9 cellular contexts compared by ENCODE assay signal in genomic region chr2:177171418-177171865, GRCh38. TPM values are rescaled to one million over a fixed set of nuclear protein-coding genes. Genes with fewer than 3 reads are reported as not detected.
A peak's percentile ranks its signal among the peaks of the same experiment; 100 is the strongest.
DNase-seq lines count a peak whose midpoint lies in the region; ATAC-seq and TF ChIP-seq lines count a peak whose summit lies in the region.
"Had no signal": no experiment of that assay in that cellular context is flagged by ENCODE, and none has a peak within 500 bp of the region (broad histone marks: within the 10 kb centered on the region; RNA-seq: fewer than 3 reads in every experiment).

No MANE protein-coding gene starts in this region.

- TF ChIP-seq EP300 in esophagus muscularis mucosa (IDR thresholded peaks at IDR 0.05) = no peak

- intact Hi-C loops in OCI-LY7 (cut with micrococcal nuclease; ENCODE audit: unreplicated experiment) = no loop called here
- intact Hi-C loops in dendritic cell treated with granulocyte-macrophage colony-stimulating factor and Interleukin-4, amounts not matched to agents 40 ng/mL and 50 ng/mL, for 4 days (cut with micrococcal nuclease) = no loop called here
- intact Hi-C loops in naive thymus-derived CD4-positive, alpha-beta T cell (cut with micrococcal nuclease) = no loop called here
- intact Hi-C loops in esophagus muscularis mucosa (cut with DNase I) = loop anchor here (10.0 kb wide), 1 partner anchor 433 kb away; no protein-coding TSS in a partner anchor

- H3K27ac Mint-ChIP-seq in dendritic cell treated with granulocyte-macrophage colony-stimulating factor and Interleukin-4, amounts not matched to agents 40 ng/mL and 50 ng/mL, for 4 days = peak overlapping the region; percentile 52
- H3K27ac Mint-ChIP-seq in naive thymus-derived CD4-positive, alpha-beta T cell = no peak overlapping the region
- H3K27ac Mint-ChIP-seq in activated CD4-positive, alpha-beta memory T cell treated with anti-CD3 and anti-CD28 coated beads, Interleukin-2, amount 10 ng/mL, durations not matched to agents 7 days and 5 days = no peak overlapping the region
- H3K27ac Mint-ChIP-seq: CD4-positive, alpha-beta T cell had no signal

- H3K27ac ChIP-seq in OCI-LY7 (ENCODE audit: low read depth, low read length, poor library complexity, severe bottlenecking) = no peak overlapping the region
- H3K27ac ChIP-seq in naive thymus-derived CD4-positive, alpha-beta T cell (ENCODE audit: low read depth, low read length) = no peak overlapping the region
- no peak overlapping the region for H3K27ac ChIP-seq in esophagus muscularis mucosa (replicated peaks in 1 of 4)

- no peaks in the 10 kb centered on the region for H3K9me2 ChIP-seq in OCI-LY7 (ENCODE audit: insufficient read depth, low read length)

- H3K9me3 ChIP-seq in OCI-LY7 (ENCODE audit: low read length) (no peaks in the 10 kb centered on the region), esophagus muscularis mucosa (no peaks in the 10 kb centered on the region)
- no peaks in the 10 kb centered on the region for H3K9me3 ChIP-seq in naive thymus-derived CD4-positive, alpha-beta T cell (ENCODE audit: control insufficient read depth in 2 of 3, low read length in 3 of 3)

- WGBS in esophagus muscularis mucosa = 78% methylated on average over 4 of the region's 4 CpGs

- no peak overlapping the region for H3K4me2 ChIP-seq in OCI-LY7 (ENCODE audit: low read length)

- no peaks in the 10 kb centered on the region for H3K27me3 ChIP-seq in naive thymus-derived CD4-positive, alpha-beta T cell (ENCODE audit: control insufficient read depth in 2 of 2, insufficient read depth in 2 of 2, low read length in 2 of 2)
- H3K27me3 ChIP-seq in esophagus muscularis mucosa = no peaks in the 10 kb centered on the region

- DNase-seq in GDM1 (lab: John Stamatoyannopoulos, UW) (peak; percentile 37), OCI-LY7 (ENCODE audit: low spot score) (no peak), NCI-H2081 treated with DMSO at 0.1 percent for 48 hours (lab: John Stamatoyannopoulos, UW) (no peak), iPS-NIHi7 (ENCODE audit: extremely low spot score) (no peak), esophagus muscularis mucosa (ENCODE audit: extremely low spot score) (no peak)
- DNase-seq in naive thymus-derived CD4-positive, alpha-beta T cell = no peak
- DNase-seq in activated CD4-positive, alpha-beta memory T cell treated with anti-CD3 and anti-CD28 coated beads, Interleukin-2, amount 10 ng/mL, durations not matched to agents 7 days and 5 days = no peak
- DNase-seq: CD4-positive, alpha-beta T cell had no signal

- TF ChIP-seq CTCF in OCI-LY7 (conservative IDR thresholded peaks at IDR 0.05; ENCODE audit: low read length) (no peak), esophagus muscularis mucosa (IDR thresholded peaks at IDR 0.05) (no peak)

- H3K27me3 Mint-ChIP-seq in dendritic cell treated with granulocyte-macrophage colony-stimulating factor and Interleukin-4, amounts not matched to agents 40 ng/mL and 50 ng/mL, for 4 days = peaks cover 2% of the 10 kb centered on the region
- peaks cover 0 to 19% (median 0%) of the 10 kb centered on the region in 5 donors for H3K27me3 Mint-ChIP-seq in naive thymus-derived CD4-positive, alpha-beta T cell
- H3K27me3 Mint-ChIP-seq in activated CD4-positive, alpha-beta memory T cell treated with anti-CD3 and anti-CD28 coated beads, Interleukin-2, amount 10 ng/mL, durations not matched to agents 7 days and 5 days = peaks cover 5% of the 10 kb centered on the region
- H3K27me3 Mint-ChIP-seq: CD4-positive, alpha-beta T cell had no signal

- CTCF ChIA-PET in OCI-LY7 (lab: Charles Lee; ENCODE audit: unreplicated experiment) = no interaction called here
- CTCF ChIA-PET in naive thymus-derived CD4-positive, alpha-beta T cell (lab: Charles Lee) = interaction anchor here (0.8 kb wide), 1 partner anchor 23 kb away, joined by 3 read pairs; no protein-coding TSS in a partner anchor
- CTCF ChIA-PET in activated CD4-positive, alpha-beta memory T cell treated with anti-CD3 and anti-CD28 coated beads, Interleukin-2, amount 10 ng/mL, durations not matched to agents 7 days and 5 days (lab: Charles Lee) = no interaction called here

- peak overlapping the region; percentile 12; the same call in 1 of the 2 replicates for H2AFZ ChIP-seq in OCI-LY7 (ENCODE audit: low read length)

- peak; percentile 31 for ATAC-seq in naive thymus-derived CD4-positive, alpha-beta T cell

- H3K4me3 ChIP-seq in OCI-LY7 (ENCODE audit: low read depth, low read length, poor library complexity, severe bottlenecking) (no peak overlapping the region), esophagus muscularis mucosa (no peak overlapping the region)
- no peak overlapping the region for H3K4me3 ChIP-seq in naive thymus-derived CD4-positive, alpha-beta T cell (ENCODE audit: low read length)

- no peak for TF ChIP-seq POLR2A in esophagus muscularis mucosa (IDR thresholded peaks at IDR 0.05; ENCODE audit: low read depth)

- H3K36me3 ChIP-seq in OCI-LY7 (ENCODE audit: insufficient read depth, low read length) (no peaks in the 10 kb centered on the region), esophagus muscularis mucosa (no peaks in the 10 kb centered on the region)
- H3K36me3 ChIP-seq in naive thymus-derived CD4-positive, alpha-beta T cell (ENCODE audit: control insufficient read depth in 2 of 3, insufficient read depth in 3 of 3, low read length in 3 of 3) = no peaks in the 10 kb centered on the region

- no TSS peak for BruUV-seq in OCI-LY7 (replicated peaks; lab: Mats Ljungman, UMichigan)

- H3K4me1 ChIP-seq in OCI-LY7 (ENCODE audit: insufficient read depth, low read length, poor library complexity, severe bottlenecking) (peaks cover 10% of the 10 kb centered on the region), esophagus muscularis mucosa (peaks cover 0 to 7% (median 4%) of the 10 kb centered on the region in 4 donors)
- H3K4me1 ChIP-seq in naive thymus-derived CD4-positive, alpha-beta T cell (ENCODE audit: control insufficient read depth in 2 of 2, insufficient read depth in 2 of 2, low read length in 2 of 2) = peaks cover 3% of the 10 kb centered on the region in 2 donors

- peaks cover 30% of the 10 kb centered on the region for H3K4me1 Mint-ChIP-seq in dendritic cell treated with granulocyte-macrophage colony-stimulating factor and Interleukin-4, amounts not matched to agents 40 ng/mL and 50 ng/mL, for 4 days (ENCODE audit: low read depth)
- peaks cover 0 to 34% (median 4%) of the 10 kb centered on the region in 7 donors for H3K4me1 Mint-ChIP-seq in naive thymus-derived CD4-positive, alpha-beta T cell
- H3K4me1 Mint-ChIP-seq in activated CD4-positive, alpha-beta memory T cell treated with anti-CD3 and anti-CD28 coated beads, Interleukin-2, amount 10 ng/mL, durations not matched to agents 7 days and 5 days = peaks cover 27% of the 10 kb centered on the region

- no peaks in the 10 kb centered on the region for H3K36me3 Mint-ChIP-seq in dendritic cell treated with granulocyte-macrophage colony-stimulating factor and Interleukin-4, amounts not matched to agents 40 ng/mL and 50 ng/mL, for 4 days (ENCODE audit: low read depth)
- no peaks in the 10 kb centered on the region for H3K36me3 Mint-ChIP-seq in naive thymus-derived CD4-positive, alpha-beta T cell
- no peaks in the 10 kb centered on the region for H3K36me3 Mint-ChIP-seq in activated CD4-positive, alpha-beta memory T cell treated with anti-CD3 and anti-CD28 coated beads, Interleukin-2, amount 10 ng/mL, durations not matched to agents 7 days and 5 days (ENCODE audit: low read depth)

- no peaks in the 10 kb centered on the region for H4K20me1 ChIP-seq in OCI-LY7 (ENCODE audit: insufficient read depth, low read length)

- H3K4me3 Mint-ChIP-seq in dendritic cell treated with granulocyte-macrophage colony-stimulating factor and Interleukin-4, amounts not matched to agents 40 ng/mL and 50 ng/mL, for 4 days = no peak overlapping the region
- H3K4me3 Mint-ChIP-seq in naive thymus-derived CD4-positive, alpha-beta T cell = no peak overlapping the region
- no peak overlapping the region for H3K4me3 Mint-ChIP-seq in activated CD4-positive, alpha-beta memory T cell treated with anti-CD3 and anti-CD28 coated beads, Interleukin-2, amount 10 ng/mL, durations not matched to agents 7 days and 5 days
- H3K4me3 Mint-ChIP-seq: CD4-positive, alpha-beta T cell had no signal

- POLR2A ChIA-PET in OCI-LY7 (lab: Charles Lee) = interaction anchor here (0.9 kb wide), 1 partner anchor 23 kb away, joined by 3 read pairs; no protein-coding TSS in a partner anchor
- POLR2A ChIA-PET in naive thymus-derived CD4-positive, alpha-beta T cell (lab: Charles Lee) = interaction anchor here (1.0 kb wide), 1 partner anchor 94 kb away, joined by 3 read pairs; no protein-coding TSS in a partner anchor
- POLR2A ChIA-PET in activated CD4-positive, alpha-beta memory T cell treated with anti-CD3 and anti-CD28 coated beads, Interleukin-2, amount 10 ng/mL, durations not matched to agents 7 days and 5 days (lab: Charles Lee) = interaction anchor here (1.7 kb wide), 1 partner anchor 41 kb away, joined by 6 read pairs; the partner anchor contains the start of gene HNRNPA3

- H3K79me2 ChIP-seq in OCI-LY7 (ENCODE audit: insufficient read depth, low read depth, low read length) = no peaks in the 10 kb centered on the region

- H3K9me3 Mint-ChIP-seq in dendritic cell treated with granulocyte-macrophage colony-stimulating factor and Interleukin-4, amounts not matched to agents 40 ng/mL and 50 ng/mL, for 4 days = no peaks in the 10 kb centered on the region
- no peaks in the 10 kb centered on the region for H3K9me3 Mint-ChIP-seq in naive thymus-derived CD4-positive, alpha-beta T cell
- no peaks in the 10 kb centered on the region for H3K9me3 Mint-ChIP-seq in activated CD4-positive, alpha-beta memory T cell treated with anti-CD3 and anti-CD28 coated beads, Interleukin-2, amount 10 ng/mL, durations not matched to agents 7 days and 5 days
- H3K9me3 Mint-ChIP-seq: CD4-positive, alpha-beta T cell had no signal

RNA-seq across cellular contexts. Expression of gene HNRNPA3, which starts 41.2 kb away (rescaled TPM):
- total RNA-seq in OCI-LY7 (2014; rRNA removed; shearing (Covaris generic)) = 68.2 and 82.2 TPM in 2 replicates
- 450 and 472 TPM in 2 replicates for total RNA-seq in OCI-LY7 (2022)
- 100 to 1,000 TPM; 151 to 311 (median 184) TPM for total RNA-seq in naive thymus-derived CD4-positive, alpha-beta T cell
- 10 to 100 TPM; 53.3 to 69.0 TPM for polyA plus RNA-seq in naive thymus-derived CD4-positive, alpha-beta T cell
- 100 to 1,000 TPM; 309 to 312 TPM for total RNA-seq in activated CD4-positive, alpha-beta memory T cell treated with anti-CD3 and anti-CD28 coated beads, Interleukin-2, amount 10 ng/mL, durations not matched to agents 7 days and 5 days
- 10 to 100 TPM; 59.2 to 72.3 (median 64.3) TPM for total RNA-seq in esophagus muscularis mucosa
